16 cellular contexts compared by ENCODE assay signal in the genomic region with DNA sequence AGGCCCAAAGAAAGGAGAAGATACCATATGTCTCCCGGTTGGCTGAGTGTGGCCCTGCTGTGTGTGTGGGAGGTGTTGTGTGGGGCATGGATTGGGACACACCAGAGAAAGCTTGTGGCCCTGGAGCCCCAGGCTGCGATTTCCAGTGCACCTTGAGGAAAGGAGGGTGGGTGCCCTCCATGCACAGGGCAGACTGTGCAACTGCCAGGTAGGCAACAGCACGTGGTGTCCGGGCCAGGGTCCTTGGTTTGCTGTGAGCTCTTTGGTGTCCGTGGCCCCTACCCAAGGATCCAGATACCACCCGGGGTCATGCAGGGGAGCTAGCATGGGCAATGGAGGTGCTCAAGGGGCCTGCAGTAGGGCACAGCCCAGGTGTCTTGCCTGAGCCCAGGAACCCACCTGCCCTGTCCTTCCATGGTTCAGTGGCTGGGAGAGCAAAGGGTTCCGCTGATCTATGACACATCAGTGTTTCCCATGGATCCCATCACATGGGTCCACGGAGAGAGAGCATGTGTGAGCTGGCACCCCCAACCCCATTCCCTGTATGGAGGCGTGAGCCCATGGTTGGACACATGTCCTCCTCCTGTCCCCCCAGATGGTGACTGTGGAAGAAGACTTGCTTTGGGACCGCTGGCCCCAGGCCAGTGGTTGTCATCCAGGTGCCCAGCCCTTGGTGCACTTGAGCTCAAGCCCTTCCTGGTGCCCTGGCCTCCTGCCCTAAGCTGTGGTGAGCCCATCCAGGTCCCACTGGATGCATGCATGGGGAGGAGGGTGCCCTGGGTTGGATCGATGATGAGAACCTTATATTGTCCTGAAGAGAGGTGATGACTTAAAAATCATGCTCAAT.
DNase-seq lines count a peak whose midpoint lies in the region; ATAC-seq, FAIRE-seq and TF ChIP-seq lines count a peak whose summit lies in the region.
"Had no signal": no experiment of that assay in that cellular context is flagged by ENCODE, and none has a peak within 500 bp of the region (broad histone marks: within the 10 kb centered on the region; RNA-seq: fewer than 3 reads in every experiment).

No MANE protein-coding gene starts in this region.

- FAIRE-seq in GM12892 (lab: Jason Lieb, UNC) = no peak

- H3K4me1 ChIP-seq in prostate gland (replicated peaks) = no peaks in the 10 kb centered on the region
- H3K4me1 ChIP-seq in foreskin keratinocyte = no peaks in the 10 kb centered on the region
- H3K4me1 ChIP-seq: BLaER1 had no signal

- no peaks in the 10 kb centered on the region for H3K27me3 Mint-ChIP-seq in activated naive CD8-positive, alpha-beta T cell treated with anti-CD3 and anti-CD28 coated beads, Interleukin-2, amount 50 U/mL, for 24 hours

- intact Hi-C loops in left ventricle myocardium superior (cut with micrococcal nuclease) (no loop called here), prostate gland (cut with DNase I) (no loop called here)

- H3K36me3 Mint-ChIP-seq in activated naive CD8-positive, alpha-beta T cell treated with anti-CD3 and anti-CD28 coated beads, Interleukin-2, amount 50 U/mL, for 24 hours (ENCODE audit: low read depth) = no peaks in the 10 kb centered on the region

- TF ChIP-seq POLR2A in GM12892 (IDR thresholded peaks at IDR 0.05; ENCODE audit: low read depth, low read length) = no peak
- no peak for TF ChIP-seq POLR2A in prostate gland (IDR thresholded peaks at IDR 0.05)

- no peak overlapping the region for H3K27ac Mint-ChIP-seq in activated naive CD8-positive, alpha-beta T cell treated with anti-CD3 and anti-CD28 coated beads, Interleukin-2, amount 50 U/mL, for 24 hours
- H3K27ac Mint-ChIP-seq: activated CD8-positive, alpha-beta T cell treated with anti-CD3 and anti-CD28 coated beads, Interleukin-2, amount 10 ng/mL, durations not matched to agents 7 days and 5 days had no signal

- DNase-seq in GM12892 (ENCODE audit: insufficient read length) (peak; percentile 8), left ventricle myocardium superior (peak; percentile 14), prostate gland (ENCODE audit: low spot score) (peak; percentile 3), foreskin keratinocyte (no peak)
- DNase-seq in activated CD8-positive, alpha-beta memory T cell treated with anti-CD3 and anti-CD28 coated beads, Interleukin-2, amount 50 U/mL, for 4 hours = peak; percentile 12
- DNase-seq in activated naive CD8-positive, alpha-beta T cell treated with anti-CD3 and anti-CD28 coated beads, Interleukin-2, amount 50 U/mL, for 24 hours = no peak
- DNase-seq: activated CD8-positive, alpha-beta T cell treated with anti-CD3 and anti-CD28 coated beads, Interleukin-2, amount 10 ng/mL, durations not matched to agents 7 days and 5 days; cortex of kidney; NCI-H187 treated with DMSO at 0.1 percent for 48 hours; NCI-H748 treated with DMSO at 0.1 percent for 48 hours; stimulated activated CD4-positive, alpha-beta T cell treated with anti-CD3 and anti-CD28 coated beads, Interleukin-4, amount 100 ng/mL, for 1 hour; stimulated activated naive CD4-positive, alpha-beta T cell had no signal

- no peak overlapping the region for H3K27ac ChIP-seq in prostate gland
- H3K27ac ChIP-seq in foreskin keratinocyte = no peak overlapping the region
- H3K27ac ChIP-seq: BLaER1, RWPE1 had no signal

- TF ChIP-seq CTCF in prostate gland (IDR thresholded peaks at IDR 0.05) = no peak
- TF ChIP-seq CTCF in foreskin keratinocyte (conservative IDR thresholded peaks at IDR 0.05) = no peak

- 87% methylated on average over 10 of the region's 11 CpGs for WGBS in prostate gland

- peaks cover 19% of the 10 kb centered on the region for H3K9me3 Mint-ChIP-seq in activated naive CD8-positive, alpha-beta T cell treated with anti-CD3 and anti-CD28 coated beads, Interleukin-2, amount 50 U/mL, for 24 hours

- H3K4me3 ChIP-seq in prostate gland = no peak overlapping the region
- H3K4me3 ChIP-seq: BLaER1 had no signal

- no peaks in the 10 kb centered on the region for H3K4me1 Mint-ChIP-seq in activated naive CD8-positive, alpha-beta T cell treated with anti-CD3 and anti-CD28 coated beads, Interleukin-2, amount 50 U/mL, for 24 hours

- H3K27me3 ChIP-seq in prostate gland (replicated peaks; ENCODE audit: insufficient read depth) (no peaks in the 10 kb centered on the region), foreskin keratinocyte (no peaks in the 10 kb centered on the region)
- H3K27me3 ChIP-seq: BLaER1 had no signal

- ATAC-seq in left ventricle myocardium superior = no peak
- ATAC-seq in HG02642 (IDR thresholded peaks at IDR 0.05; ENCODE audit: poor library complexity, unreplicated experiment) = no peak
- no peak for ATAC-seq in activated naive CD8-positive, alpha-beta T cell treated with anti-CD3 and anti-CD28 coated beads, Interleukin-2, amount 50 U/mL, for 24 hours
- no peak for ATAC-seq in HG03565 (IDR thresholded peaks at IDR 0.05; ENCODE audit: unreplicated experiment)
- no peak for ATAC-seq in foreskin keratinocyte
- ATAC-seq: activated CD8-positive, alpha-beta T cell treated with anti-CD3 and anti-CD28 coated beads, Interleukin-2, amount 10 ng/mL, durations not matched to agents 7 days and 5 days had no signal

- H3K4me3 Mint-ChIP-seq in activated naive CD8-positive, alpha-beta T cell treated with anti-CD3 and anti-CD28 coated beads, Interleukin-2, amount 50 U/mL, for 24 hours = no peak overlapping the region
- H3K4me3 Mint-ChIP-seq: activated CD8-positive, alpha-beta T cell treated with anti-CD3 and anti-CD28 coated beads, Interleukin-2, amount 10 ng/mL, durations not matched to agents 7 days and 5 days had no signal

- no peaks in the 10 kb centered on the region for H3K36me3 ChIP-seq in prostate gland
- H3K36me3 ChIP-seq: BLaER1 had no signal

- no peaks in the 10 kb centered on the region for H3K9me3 ChIP-seq in prostate gland

Comparison
In these comparisons a context has a peak if more than half of its experiments do, and no peak if none do; other contexts are left out.
1. DNase-seq: peak in GM12892 (single experiment), activated CD8-positive, alpha-beta memory T cell treated with anti-CD3 and anti-CD28 coated beads, Interleukin-2, amount 50 U/mL, for 4 hours (single experiment), left ventricle myocardium superior (single experiment) and prostate gland (single experiment); none in activated naive CD8-positive, alpha-beta T cell treated with anti-CD3 and anti-CD28 coated beads, Interleukin-2, amount 50 U/mL, for 24 hours (single experiment) and foreskin keratinocyte (0 of 2).